ENCODE assay signal across 17 cellular contexts in the genomic region with DNA sequence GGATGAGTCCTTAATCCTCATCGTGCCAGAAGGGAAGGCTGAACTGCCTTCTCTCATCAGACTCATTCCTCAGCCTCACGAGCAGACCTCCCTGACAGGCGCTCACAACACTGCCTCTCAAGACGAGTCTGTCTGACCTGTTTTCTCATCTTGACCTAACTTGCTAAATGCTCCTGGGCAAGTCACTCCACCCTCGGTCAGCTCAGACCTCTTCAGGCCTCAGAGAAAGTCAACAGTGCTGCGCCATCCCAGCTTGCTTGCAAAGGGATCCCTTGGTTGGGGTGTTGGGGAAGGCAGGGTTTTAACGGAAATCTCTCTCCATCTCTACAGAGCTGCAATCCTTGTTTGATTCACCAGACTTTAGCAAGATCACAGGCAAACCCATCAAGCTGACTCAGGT. TPM values are rescaled to one million over a fixed set of nuclear protein-coding genes. Genes with fewer than 3 reads are reported as not detected.
"Had no signal": no experiment of that assay in that cellular context is flagged by ENCODE, and none has a peak within 500 bp of the region (broad histone marks: within the 10 kb centered on the region; RNA-seq: fewer than 3 reads in every experiment).

No MANE protein-coding gene starts in this region.

- H3K9me3 ChIP-seq: esophagus squamous epithelium, ovary, suprapubic skin had no signal

- H3K36me3 ChIP-seq: ovary had no signal

- H3K4me3 Mint-ChIP-seq: activated T-cell treated with anti-CD3 and anti-CD28 coated beads, Interleukin-2, amount 50 U/mL, for 4 hours; type B pancreatic cell had no signal

- H3K36me3 Mint-ChIP-seq: activated naive CD4-positive, alpha-beta T cell treated with anti-CD3 and anti-CD28 coated beads, Interleukin-2, amount 50 U/mL, for 72 hours had no signal

- H3K27ac ChIP-seq: esophagus squamous epithelium, ovary, suprapubic skin had no signal

- ATAC-seq: activated CD4-positive, CD25-positive, alpha-beta regulatory T cell treated with anti-CD3 and anti-CD28 coated beads, Interleukin-2, amount 50 U/mL, for 24 hours; activated naive CD4-positive, alpha-beta T cell treated with anti-CD3 and anti-CD28 coated beads, Interleukin-2, amount 50 U/mL, for 72 hours; activated T-cell treated with anti-CD3 and anti-CD28 coated beads, Interleukin-2, amount 50 U/mL, for 4 hours had no signal

- DNase-seq: activated CD4-positive, alpha-beta T cell treated with anti-CD3 and anti-CD28 coated beads, Interleukin-2, amount 50 U/mL, for 4 hours; activated effector memory CD4-positive, alpha-beta T cell treated with Interleukin-2 at 50 U/mL for 16 hours; activated T-cell treated with anti-CD3 and anti-CD28 coated beads, Interleukin-2, amount 50 U/mL, for 4 hours; amniotic stem cell; caudate nucleus; esophagus squamous epithelium; hypothalamus; kidney; mesendoderm; ovary; stimulated activated naive CD4-positive, alpha-beta T cell; T-helper 9 cell had no signal

- H3K27ac Mint-ChIP-seq: type B pancreatic cell had no signal

- H3K27me3 ChIP-seq: esophagus squamous epithelium, ovary, suprapubic skin had no signal

- H3K4me3 ChIP-seq: esophagus squamous epithelium, ovary, suprapubic skin had no signal

- H3K9me3 Mint-ChIP-seq: activated naive CD4-positive, alpha-beta T cell treated with anti-CD3 and anti-CD28 coated beads, Interleukin-2, amount 50 U/mL, for 72 hours; activated T-cell treated with anti-CD3 and anti-CD28 coated beads, Interleukin-2, amount 50 U/mL, for 4 hours; type B pancreatic cell had no signal

RNA-seq across cellular contexts. Expression of a gene that starts 34.2 kb away (rescaled TPM):
- polyA plus RNA-seq: neural cell had no signal
